In the genomic region with DNA sequence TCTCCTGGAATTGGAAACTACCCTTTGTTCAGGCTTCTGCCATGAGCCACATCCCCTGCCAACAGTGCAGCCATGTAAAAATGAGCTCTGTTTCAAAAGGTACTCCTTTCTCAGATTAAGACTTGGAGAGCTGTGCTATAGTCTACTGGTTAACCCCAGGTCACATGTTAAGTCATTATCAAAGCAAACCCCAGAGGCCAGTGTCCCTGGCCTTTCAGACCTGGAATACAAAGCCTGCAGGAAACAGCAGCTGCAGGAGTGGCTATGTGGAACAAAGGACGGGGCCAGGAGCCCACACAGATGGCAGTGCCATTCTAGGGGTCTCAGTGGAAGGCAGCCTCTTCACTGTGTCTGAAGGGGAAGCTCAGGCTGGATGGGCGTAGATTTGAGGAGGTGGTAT, we compare ENCODE assay signal across 1 cellular context.
A peak's percentile ranks its signal among the peaks of the same experiment; 100 is the strongest.
TF ChIP-seq lines count a peak whose summit lies in the region.

No MANE protein-coding gene starts in this region.

TF ChIP-seq in HepG2, 621 proteins besides CTCF, POLR2A, EP300 and RAD21 (continued from another document and continues in another):
- no peak for TF ChIP-seq ZBTB40 (IDR thresholded peaks at IDR 0.05)
- TF ChIP-seq ZBTB40 (CRISPR knock-in tag; IDR thresholded peaks at IDR 0.05) = no peak
- peak; percentile 63 for TF ChIP-seq NR2F6 (IDR thresholded peaks at IDR 0.05)
- TF ChIP-seq NR2F6 (CRISPR knock-in tag; IDR thresholded peaks at IDR 0.05) = peak; percentile 68; the same call in 1 of the 2 replicates
- no peak for TF ChIP-seq TFAP4 (IDR thresholded peaks at IDR 0.05; ENCODE audit: borderline replicate concordance, low read depth)
- TF ChIP-seq, protein P1, sequence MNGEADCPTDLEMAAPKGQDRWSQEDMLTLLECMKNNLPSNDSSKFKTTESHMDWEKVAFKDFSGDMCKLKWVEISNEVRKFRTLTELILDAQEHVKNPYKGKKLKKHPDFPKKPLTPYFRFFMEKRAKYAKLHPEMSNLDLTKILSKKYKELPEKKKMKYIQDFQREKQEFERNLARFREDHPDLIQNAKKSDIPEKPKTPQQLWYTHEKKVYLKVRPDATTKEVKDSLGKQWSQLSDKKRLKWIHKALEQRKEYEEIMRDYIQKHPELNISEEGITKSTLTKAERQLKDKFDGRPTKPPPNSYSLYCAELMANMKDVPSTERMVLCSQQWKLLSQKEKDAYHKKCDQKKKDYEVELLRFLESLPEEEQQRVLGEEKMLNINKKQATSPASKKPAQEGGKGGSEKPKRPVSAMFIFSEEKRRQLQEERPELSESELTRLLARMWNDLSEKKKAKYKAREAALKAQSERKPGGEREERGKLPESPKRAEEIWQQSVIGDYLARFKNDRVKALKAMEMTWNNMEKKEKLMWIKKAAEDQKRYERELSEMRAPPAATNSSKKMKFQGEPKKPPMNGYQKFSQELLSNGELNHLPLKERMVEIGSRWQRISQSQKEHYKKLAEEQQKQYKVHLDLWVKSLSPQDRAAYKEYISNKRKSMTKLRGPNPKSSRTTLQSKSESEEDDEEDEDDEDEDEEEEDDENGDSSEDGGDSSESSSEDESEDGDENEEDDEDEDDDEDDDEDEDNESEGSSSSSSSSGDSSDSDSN (CRISPR knock-in tag; IDR thresholded peaks at IDR 0.05) = no peak
- TF ChIP-seq SALL1 (CRISPR knock-in tag; IDR thresholded peaks at IDR 0.05) = 0 out of 2 replicates have a peak, but pooled peaks have one; percentile 14
- TF ChIP-seq, protein P2, sequence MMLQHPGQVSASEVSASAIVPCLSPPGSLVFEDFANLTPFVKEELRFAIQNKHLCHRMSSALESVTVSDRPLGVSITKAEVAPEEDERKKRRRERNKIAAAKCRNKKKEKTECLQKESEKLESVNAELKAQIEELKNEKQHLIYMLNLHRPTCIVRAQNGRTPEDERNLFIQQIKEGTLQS (CRISPR knock-in tag; IDR thresholded peaks at IDR 0.05) = no peak
- no peak for TF ChIP-seq JARID2 (CRISPR knock-in tag; IDR thresholded peaks at IDR 0.05; ENCODE audit: insufficient replicate concordance)
- TF ChIP-seq PAXIP1 (CRISPR knock-in tag; conservative IDR thresholded peaks at IDR 0.05) = peak; percentile 51; the same call in 1 of the 2 replicates
- peak; percentile 47; the same call in 1 of the 2 replicates for TF ChIP-seq SOX5 (CRISPR knock-in tag; IDR thresholded peaks at IDR 0.05; ENCODE audit: borderline replicate concordance)
- no peak for TF ChIP-seq BORCS8-MEF2B (CRISPR knock-in tag; IDR thresholded peaks at IDR 0.05)
- peak; percentile 21 for TF ChIP-seq TEAD3 (CRISPR knock-in tag; optimal IDR thresholded peaks at IDR 0.05; ENCODE audit: borderline replicate concordance)
- 0 out of 2 replicates have a peak, but pooled peaks have one; percentile 20 for TF ChIP-seq GATAD2A (CRISPR knock-in tag; IDR thresholded peaks at IDR 0.05)
- TF ChIP-seq HNF4A (CRISPR knock-in tag; IDR thresholded peaks at IDR 0.05) = peak; percentile 52; the same call in 1 of the 2 replicates
- TF ChIP-seq RARA (CRISPR knock-in tag; IDR thresholded peaks at IDR 0.05) = peak; percentile 54; the same call in 1 of the 2 replicates
- no peak for TF ChIP-seq FIP1L1 (IDR thresholded peaks at IDR 0.05; ENCODE audit: borderline replicate concordance, insufficient read depth, low read depth, low read length)
- no peak for TF ChIP-seq ZBTB20 (CRISPR knock-in tag; IDR thresholded peaks at IDR 0.05; ENCODE audit: borderline replicate concordance, low read depth)
- no peak for TF ChIP-seq SNAPC4 (CRISPR knock-in tag; IDR thresholded peaks at IDR 0.05)
- TF ChIP-seq SOX13 (IDR thresholded peaks at IDR 0.05) = no peak
- peak in 1 of 2 experiments; percentile 72; a peak in 2 of 4 replicates for TF ChIP-seq SOX13 (CRISPR knock-in tag; conservative IDR thresholded peaks at IDR 0.05 in 1 of 2, IDR thresholded peaks at IDR 0.05 in 1 of 2)
- TF ChIP-seq, protein P3, sequence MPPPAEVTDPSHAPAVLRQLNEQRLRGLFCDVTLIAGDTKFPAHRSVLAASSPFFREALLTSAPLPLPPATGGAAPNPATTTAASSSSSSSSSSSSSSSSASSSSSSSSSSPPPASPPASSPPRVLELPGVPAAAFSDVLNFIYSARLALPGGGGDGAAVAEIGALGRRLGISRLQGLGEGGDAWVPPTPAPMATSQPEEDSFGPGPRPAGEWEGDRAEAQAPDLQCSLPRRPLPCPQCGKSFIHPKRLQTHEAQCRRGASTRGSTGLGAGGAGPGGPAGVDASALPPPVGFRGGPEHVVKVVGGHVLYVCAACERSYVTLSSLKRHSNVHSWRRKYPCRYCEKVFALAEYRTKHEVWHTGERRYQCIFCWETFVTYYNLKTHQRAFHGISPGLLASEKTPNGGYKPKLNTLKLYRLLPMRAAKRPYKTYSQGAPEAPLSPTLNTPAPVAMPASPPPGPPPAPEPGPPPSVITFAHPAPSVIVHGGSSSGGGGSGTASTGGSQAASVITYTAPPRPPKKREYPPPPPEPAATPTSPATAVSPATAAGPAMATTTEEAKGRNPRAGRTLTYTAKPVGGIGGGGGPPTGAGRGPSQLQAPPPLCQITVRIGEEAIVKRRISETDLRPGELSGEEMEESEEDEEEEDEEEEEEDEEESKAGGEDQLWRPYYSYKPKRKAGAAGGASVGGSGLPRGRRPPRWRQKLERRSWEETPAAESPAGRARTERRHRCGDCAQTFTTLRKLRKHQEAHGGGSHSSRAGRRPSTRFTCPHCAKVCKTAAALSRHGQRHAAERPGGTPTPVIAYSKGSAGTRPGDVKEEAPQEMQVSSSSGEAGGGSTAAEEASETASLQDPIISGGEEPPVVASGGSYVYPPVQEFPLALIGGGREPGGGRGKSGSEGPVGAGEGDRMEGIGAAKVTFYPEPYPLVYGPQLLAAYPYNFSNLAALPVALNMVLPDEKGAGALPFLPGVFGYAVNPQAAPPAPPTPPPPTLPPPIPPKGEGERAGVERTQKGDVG (CRISPR knock-in tag; IDR thresholded peaks at IDR 0.05; ENCODE audit: borderline replicate concordance) = no peak
- no peak for TF ChIP-seq NFE2L2 (IDR thresholded peaks at IDR 0.05; ENCODE audit: low read length)
- TF ChIP-seq ZNF768 (CRISPR knock-in tag; IDR thresholded peaks at IDR 0.05) = no peak
- TF ChIP-seq ZNF460 (CRISPR knock-in tag; IDR thresholded peaks at IDR 0.05; ENCODE audit: borderline replicate concordance) = no peak
